17 cellular contexts compared by ENCODE assay signal in genomic region chr16:75929056-75929455, GRCh38.
A peak's percentile ranks its signal among the peaks of the same experiment; 100 is the strongest.
DNase-seq lines count a peak whose midpoint lies in the region; ATAC-seq, FAIRE-seq and TF ChIP-seq lines count a peak whose summit lies in the region.
"Had no signal": no experiment of that assay in that cellular context is flagged by ENCODE, and none has a peak within 500 bp of the region (broad histone marks: within the 10 kb centered on the region; RNA-seq: fewer than 3 reads in every experiment).

No MANE protein-coding gene starts in this region.

- H3K23ac ChIP-seq in IMR-90 (ENCODE audit: low read depth, low read length), result no peak overlapping the region
- no peak overlapping the region for H3K23ac ChIP-seq in mesenchymal stem cell (ENCODE audit: low read length in 2 of 2)

- no TSS peak for BruUV-seq in IMR-90 (replicated peaks; lab: Mats Ljungman, UMichigan)

- H3K4me3 Mint-ChIP-seq in mesothelial cell of epicardium, result no peak overlapping the region
- H3K4me3 Mint-ChIP-seq: CD14-positive monocyte; CD8-positive, alpha-beta T cell had no signal

- POLR2A ChIA-PET in IMR-90 (lab: Charles Lee; ENCODE audit: unreplicated experiment), result no interaction called here

- H3K27me3 Mint-ChIP-seq in mesothelial cell of epicardium (ENCODE audit: low read depth), result peaks cover 2% of the 10 kb centered on the region

- H3K9me1 ChIP-seq in IMR-90 (ENCODE audit: insufficient read depth, low read length), result peaks cover 4% of the 10 kb centered on the region

- H3K56ac ChIP-seq in IMR-90 (ENCODE audit: extremely low read depth, insufficient read depth, low read length), result no peak overlapping the region

- H3K4me1 Mint-ChIP-seq in mesothelial cell of epicardium, result no peaks in the 10 kb centered on the region
- H3K4me1 Mint-ChIP-seq: CD14-positive monocyte had no signal

- H3K4ac ChIP-seq in IMR-90 (ENCODE audit: low read depth, low read length), result peak overlapping the region; percentile 34; the same call in 1 of the 2 replicates
- no peak overlapping the region for H3K4ac ChIP-seq in mesenchymal stem cell (ENCODE audit: low read depth in 1 of 2, low read length in 2 of 2)

- peak overlapping the region; percentile 59; the same call in 1 of the 2 replicates for H2BK20ac ChIP-seq in IMR-90 (ENCODE audit: low read depth, low read length)

- no peak overlapping the region for H2BK5ac ChIP-seq in IMR-90 (ENCODE audit: low read depth, low read length, poor library complexity, severe bottlenecking)
- H2BK5ac ChIP-seq in mesenchymal stem cell (ENCODE audit: low read depth, low read length, poor library complexity, severe bottlenecking), result no peak overlapping the region

- H3K9ac ChIP-seq in IMR-90 (ENCODE audit: low read depth, low read length) (no peak overlapping the region), mesenchymal stem cell (ENCODE audit: low read length) (peak overlapping the region; percentile 27)

- no peak for FAIRE-seq in bronchial epithelial cell (lab: Jason Lieb, UNC)
- FAIRE-seq: A549, D721Med, H54 had no signal

- H3K18ac ChIP-seq in IMR-90 (ENCODE audit: low read depth, low read length) (no peak overlapping the region), mesenchymal stem cell (ENCODE audit: low read depth in 1 of 2, low read length in 2 of 2) (no peak overlapping the region)

- peaks cover 6% of the 10 kb centered on the region for H3K4me1 ChIP-seq in IMR-90 (ENCODE audit: control insufficient read depth, insufficient read depth, low read length)
- H3K4me1 ChIP-seq in mesenchymal stem cell (ENCODE audit: control insufficient read depth, insufficient read depth, low read depth, low read length), result no peaks in the 10 kb centered on the region
- H3K4me1 ChIP-seq: A549, BE2C had no signal

- dilution Hi-C loops in IMR-90 (cut with HindIII; ENCODE audit: low sequenced_read_pairs, unreplicated experiment), result no loop called here

- H3K27me3 ChIP-seq in IMR-90 (ENCODE audit: control insufficient read depth, insufficient read depth, low read length) (no peaks in the 10 kb centered on the region), bronchial epithelial cell (ENCODE audit: control insufficient read depth, insufficient read depth, low read length) (no peaks in the 10 kb centered on the region), mesenchymal stem cell (ENCODE audit: control insufficient read depth in 1 of 2, insufficient read depth in 1 of 2, low read length in 2 of 2) (no peaks in the 10 kb centered on the region)
- H3K27me3 ChIP-seq: BE2C had no signal

- ATAC-seq in IMR-90 (ENCODE audit: low read depth), result no peak
- ATAC-seq: A549; CD8-positive, alpha-beta T cell; HCT116 had no signal

- H2BK120ac ChIP-seq in IMR-90 (ENCODE audit: low read depth, low read length) (no peak overlapping the region), mesenchymal stem cell (ENCODE audit: low read depth, low read length) (no peak overlapping the region)

- H2AK5ac ChIP-seq in IMR-90 (ENCODE audit: low read depth, low read length) (0 out of 2 replicates have a peak overlapping the region, but pooled peaks have one; percentile 35), mesenchymal stem cell (ENCODE audit: low read length, severe bottlenecking) (no peak overlapping the region)

- H3K27ac Mint-ChIP-seq in mesothelial cell of epicardium, result no peak overlapping the region
- H3K27ac Mint-ChIP-seq: CD14-positive monocyte; CD8-positive, alpha-beta T cell had no signal

- H2BK15ac ChIP-seq in IMR-90 (ENCODE audit: low read depth, low read length), result no peak overlapping the region
- H2BK15ac ChIP-seq in mesenchymal stem cell (ENCODE audit: low read depth, poor library complexity, severe bottlenecking), result no peak overlapping the region

- no peak overlapping the region for H2AFZ ChIP-seq in IMR-90 (replicated peaks; ENCODE audit: low read length, poor library complexity)
- H2AFZ ChIP-seq in mesenchymal stem cell (ENCODE audit: low read depth, low read length), result no peak overlapping the region

- no peak overlapping the region for H2AK9ac ChIP-seq in IMR-90 (replicated peaks; ENCODE audit: low read depth, low read length, poor library complexity)

- intact Hi-C loops in IMR-90 (cut with micrococcal nuclease), result no loop called here

- H4K8ac ChIP-seq in IMR-90 (ENCODE audit: low read depth in 2 of 2, low read length in 2 of 2) (no peak overlapping the region), mesenchymal stem cell (ENCODE audit: low read length) (no peak overlapping the region)

- no peak for TF ChIP-seq POLR2A in IMR-90 (IDR thresholded peaks at IDR 0.05; ENCODE audit: low read depth, low read length)

- no peak overlapping the region; the same call in 1 of the 2 replicates for H4K91ac ChIP-seq in IMR-90 (ENCODE audit: insufficient read depth, low read depth, low read length)
- H4K91ac ChIP-seq in mesenchymal stem cell (ENCODE audit: low read length), result no peak overlapping the region

- H3K79me1 ChIP-seq in IMR-90 (ENCODE audit: low read depth in 1 of 2, low read length in 2 of 2) (no peaks in the 10 kb centered on the region), mesenchymal stem cell (replicated peaks; ENCODE audit: low read length, poor library complexity, severe bottlenecking) (no peaks in the 10 kb centered on the region)

- CTCF ChIA-PET in IMR-90 (lab: Yijun Ruan, JAX), result no interaction called here

- peaks cover 23% of the 10 kb centered on the region for H3K9me3 Mint-ChIP-seq in mesothelial cell of epicardium

- no peak for TF ChIP-seq RAD21 in IMR-90 (IDR thresholded peaks at IDR 0.05; ENCODE audit: low read length)

- H3K14ac ChIP-seq in IMR-90 (replicated peaks; ENCODE audit: low read depth, low read length) (no peak overlapping the region), mesenchymal stem cell (ENCODE audit: low read length in 2 of 2) (no peak overlapping the region)

- H3K9me3 ChIP-seq in IMR-90 (ENCODE audit: control insufficient read depth, insufficient read depth, low read length) (no peaks in the 10 kb centered on the region), mesenchymal stem cell (ENCODE audit: control insufficient read depth, low read length) (no peaks in the 10 kb centered on the region)
- H3K9me3 ChIP-seq: A549, BE2C had no signal

- H3K36me3 Mint-ChIP-seq in mesothelial cell of epicardium, result peaks cover 1% of the 10 kb centered on the region
- H3K36me3 Mint-ChIP-seq: CD14-positive monocyte; CD8-positive, alpha-beta T cell had no signal

- in situ Hi-C loops in IMR-90 (cut with MboI; ENCODE audit: low sequenced_read_pairs), result no loop called here

- H3K27ac ChIP-seq in IMR-90 (ENCODE audit: insufficient read depth, low read length), result no peak overlapping the region
- H3K27ac ChIP-seq in mesenchymal stem cell (ENCODE audit: low read length, poor library complexity, severe bottlenecking), result no peak overlapping the region
- H3K27ac ChIP-seq: A549 had no signal

- TF ChIP-seq CTCF in IMR-90 (conservative IDR thresholded peaks at IDR 0.05; ENCODE audit: low read depth, low read length) (no peak), bronchial epithelial cell (IDR thresholded peaks at IDR 0.05; ENCODE audit: insufficient read depth, low read length, severe bottlenecking) (no peak), mesothelial cell of epicardium (IDR thresholded peaks at IDR 0.05; ENCODE audit: unreplicated experiment) (no peak)

- no peaks in the 10 kb centered on the region for H3K36me3 ChIP-seq in IMR-90 (ENCODE audit: control insufficient read depth, insufficient read depth, low read length)
- no peaks in the 10 kb centered on the region for H3K36me3 ChIP-seq in bronchial epithelial cell (ENCODE audit: control insufficient read depth, insufficient read depth, low read length)
- H3K36me3 ChIP-seq in mesenchymal stem cell (ENCODE audit: control insufficient read depth in 1 of 2, insufficient read depth in 2 of 2, low read depth in 1 of 2, low read length in 2 of 2), result no peaks in the 10 kb centered on the region
- H3K36me3 ChIP-seq: BE2C had no signal

- H3K4me2 ChIP-seq in IMR-90 (ENCODE audit: low read depth, low read length) (no peak overlapping the region), mesenchymal stem cell (ENCODE audit: low read length, poor library complexity, severe bottlenecking) (no peak overlapping the region)
- H3K4me2 ChIP-seq: A549 had no signal

- WGBS in IMR-90 (ENCODE audit: extremely low coverage in 2 of 2, insufficient read length in 1 of 2), 2 experiments, result no CpG with 5 or more reads among the region's 1 CpG
- no CpG with 5 or more reads among the region's 1 CpG for WGBS in mesenchymal stem cell

- DNase-seq in IMR-90, result peak; percentile 28
- DNase-seq in bronchial epithelial cell (ENCODE audit: low read depth), result peak; percentile 25
- DNase-seq in mesenchymal stem cell, result peak; percentile 41
- DNase-seq in mesothelial cell of epicardium (ENCODE audit: low spot score in 2 of 2, unreplicated experiment in 2 of 2), result no peak
- DNase-seq in NCI-H524 (lab: John Stamatoyannopoulos, UW), result no peak
- no peak for DNase-seq in hippocampal formation (lab: John Stamatoyannopoulos, UW)
- DNase-seq: BE2C; CD8-positive, alpha-beta T cell; COR-L47; DMS153; DMS79 treated with DMSO at 0.1 percent for 48 hours; GF-D8 had no signal

- no peak overlapping the region for H3K4me3 ChIP-seq in IMR-90 (ENCODE audit: insufficient read depth, low read depth, low read length)
- no peak overlapping the region for H3K4me3 ChIP-seq in bronchial epithelial cell (ENCODE audit: low read depth, low read length)
- no peak overlapping the region for H3K4me3 ChIP-seq in mesenchymal stem cell (ENCODE audit: insufficient read depth in 1 of 2, low read depth in 1 of 2, low read length in 2 of 2)
- H3K4me3 ChIP-seq: A549 had no signal

- H4K5ac ChIP-seq in IMR-90 (ENCODE audit: low read depth, low read length), result no peak overlapping the region

- no peaks in the 10 kb centered on the region for H4K20me1 ChIP-seq in IMR-90 (ENCODE audit: insufficient read depth, low read length)

- H2BK12ac ChIP-seq in mesenchymal stem cell (ENCODE audit: low read length in 2 of 2), result no peak overlapping the region

TF ChIP-seq in IMR-90, 13 proteins besides CTCF, POLR2A, EP300 and RAD21 (continues in another document):
- no peak for TF ChIP-seq USF2 (IDR thresholded peaks at IDR 0.05; ENCODE audit: low read depth, low read length)
- no peak for TF ChIP-seq CHD1 (IDR thresholded peaks at IDR 0.05; ENCODE audit: low read depth, low read length)
- no peak for TF ChIP-seq SMC3 (IDR thresholded peaks at IDR 0.05; ENCODE audit: low read depth, low read length)
- TF ChIP-seq MXI1 (IDR thresholded peaks at IDR 0.05; ENCODE audit: borderline replicate concordance, low read depth, low read length), result no peak
- TF ChIP-seq RFX5 (IDR thresholded peaks at IDR 0.05; ENCODE audit: low read depth, low read length), result no peak
- TF ChIP-seq NFE2L2 (IDR thresholded peaks at IDR 0.05; ENCODE audit: low read depth, low read length), result no peak
- TF ChIP-seq CEBPB (IDR thresholded peaks at IDR 0.05; ENCODE audit: low read depth, low read length), result no peak
- no peak for TF ChIP-seq MAFK (IDR thresholded peaks at IDR 0.05; ENCODE audit: low read depth, low read length)

Comparison
In these comparisons a context has a peak if more than half of its experiments do, and no peak if none do; other contexts are left out.
1. DNase-seq: peak in IMR-90 (single experiment), bronchial epithelial cell (single experiment) and mesenchymal stem cell (single experiment); none in mesothelial cell of epicardium (0 of 2), NCI-H524 (0 of 2) and hippocampal formation (0 of 2).